Comparison of ENCODE assay signal across 23 cellular contexts in the genomic region with DNA sequence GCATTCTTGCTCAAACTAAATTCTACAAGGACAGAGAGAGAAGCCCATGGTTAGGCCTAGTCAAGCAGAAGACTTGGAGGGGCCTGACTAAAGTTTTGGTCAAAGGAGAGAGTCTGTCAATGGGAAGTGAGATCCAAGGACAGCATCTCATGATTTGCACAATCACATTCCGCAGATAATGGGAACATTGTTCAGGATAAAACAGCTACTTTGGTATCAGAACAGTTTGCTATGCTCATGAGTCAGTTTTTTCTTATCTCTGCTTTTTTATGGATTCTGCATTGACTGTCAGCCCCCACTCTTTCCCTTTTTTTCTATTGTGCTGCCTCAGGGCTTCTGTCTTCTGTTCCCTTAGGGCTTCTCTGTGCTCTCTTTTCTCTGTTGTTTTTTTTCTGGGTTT. TPM values are rescaled to one million over a fixed set of nuclear protein-coding genes. Genes with fewer than 3 reads are reported as not detected.
DNase-seq lines count a peak whose midpoint lies in the region; ATAC-seq and TF ChIP-seq lines count a peak whose summit lies in the region.
"Had no signal": no experiment of that assay in that cellular context is flagged by ENCODE, and none has a peak within 500 bp of the region (broad histone marks: within the 10 kb centered on the region; RNA-seq: fewer than 3 reads in every experiment).

No MANE protein-coding gene starts in this region.

- DNase-seq in left ventricle myocardium inferior (no peak), heart right ventricle (no peak), cardiac fibroblast (ENCODE audit: low read depth in 2 of 2) (peak; percentile 2 to 59), medulla oblongata (ENCODE audit: extremely low spot score) (peak; percentile 42), testis (peak; percentile 30), NCI-H1436 treated with DMSO at 0.1 percent for 48 hours (lab: John Stamatoyannopoulos, UW) (no peak), SW 1271 (lab: John Stamatoyannopoulos, UW) (no peak), C1 segment of cervical spinal cord (lab: John Stamatoyannopoulos, UW) (no peak)
- DNase-seq: 8988T; activated CD4-positive, alpha-beta T cell treated with anti-CD3 and anti-CD28 coated beads, Interleukin-2, amount 10 ng/mL, durations not matched to agents 24 days and 14 days; activated CD8-positive, alpha-beta memory T cell treated with anti-CD3 and anti-CD28 coated beads, Interleukin-2, amount 10 ng/mL, durations not matched to agents 7 days and 5 days; activated naive CD4-positive, alpha-beta T cell treated with anti-CD3 and anti-CD28 coated beads for 36 hours; effector CD8-positive, alpha-beta T cell; erythroblast; gastrocnemius medialis; NCI-H2081; NCI-H446; NCI-H82; stimulated activated naive CD8-positive, alpha-beta T cell treated with anti-CD3 and anti-CD28 coated beads, Interleukin-15, Interleukin-2, amounts not matched to agents 100 U/mL and 50 U/mL, for 24 hours had no signal

- 78 to 87% methylated on average over 1 of the region's 1 CpG for WGBS in heart right ventricle, 2 donors
- WGBS in testis, 2 donors, result 46 to 63% methylated on average over 1 of the region's 1 CpG

- H3K27ac ChIP-seq in left ventricle myocardium inferior (replicated peaks) (peak overlapping the region; percentile 28), heart right ventricle (no peak overlapping the region), testis (peak overlapping the region in 1 of 2 donors; percentile 27)
- H3K27ac ChIP-seq: ascending aorta, gastrocnemius medialis, neutrophil, VCaP had no signal

- TF ChIP-seq CTCF in left ventricle myocardium inferior (IDR thresholded peaks at IDR 0.05; ENCODE audit: borderline replicate concordance) (no peak), heart right ventricle (IDR thresholded peaks at IDR 0.05) (no peak), cardiac fibroblast (IDR thresholded peaks at IDR 0.05; ENCODE audit: low read depth, low read length) (no peak), testis (IDR thresholded peaks at IDR 0.05) (no peak)

- TF ChIP-seq POLR2A in testis (IDR thresholded peaks at IDR 0.05), result no peak

- H3K9me3 ChIP-seq in left ventricle myocardium inferior (replicated peaks) (no peaks in the 10 kb centered on the region), heart right ventricle (no peaks in the 10 kb centered on the region), testis (no peaks in the 10 kb centered on the region)
- H3K9me3 ChIP-seq: ascending aorta, gastrocnemius medialis, neutrophil had no signal

- no peak for ATAC-seq in heart right ventricle
- ATAC-seq: activated CD8-positive, alpha-beta memory T cell treated with anti-CD3 and anti-CD28 coated beads, Interleukin-2, amount 10 ng/mL, durations not matched to agents 7 days and 5 days; gastrocnemius medialis; K562; stimulated activated naive CD8-positive, alpha-beta T cell treated with anti-CD3 and anti-CD28 coated beads, Interleukin-15, Interleukin-2, amounts not matched to agents 100 U/mL and 50 U/mL, for 24 hours had no signal

- H3K36me3 ChIP-seq in left ventricle myocardium inferior (no peaks in the 10 kb centered on the region), heart right ventricle (peaks cover 0 to 24% (median 0%) of the 10 kb centered on the region in 9 donors), testis (ENCODE audit: low read depth, missing control alignments) (no peaks in the 10 kb centered on the region)
- H3K36me3 ChIP-seq: neutrophil had no signal

- no peaks in the 10 kb centered on the region for H3K27me3 ChIP-seq in left ventricle myocardium inferior (ENCODE audit: low read depth)
- no peaks in the 10 kb centered on the region for H3K27me3 ChIP-seq in heart right ventricle
- no peaks in the 10 kb centered on the region for H3K27me3 ChIP-seq in testis
- H3K27me3 ChIP-seq: ascending aorta, gastrocnemius medialis, neutrophil had no signal

- intact Hi-C loops in left ventricle myocardium inferior (cut with micrococcal nuclease) (no loop called here), heart right ventricle (cut with DNase I) (loop anchor here in 1 of 10 donors (10.0 kb wide), 1 partner anchor 839 kb away; no protein-coding TSS in a partner anchor), testis (cut with DNase I; ENCODE audit: low total_unique reads) (no loop called here)

- peaks cover 9% of the 10 kb centered on the region for H3K4me1 ChIP-seq in left ventricle myocardium inferior
- H3K4me1 ChIP-seq in heart right ventricle, result peaks cover 0 to 18% (median 7%) of the 10 kb centered on the region in 9 donors
- peaks cover 30% of the 10 kb centered on the region for H3K4me1 ChIP-seq in testis
- H3K4me1 ChIP-seq: ascending aorta, gastrocnemius medialis had no signal

- no peak overlapping the region for H3K4me3 ChIP-seq in left ventricle myocardium inferior
- H3K4me3 ChIP-seq in heart right ventricle, result no peak overlapping the region
- no peak overlapping the region for H3K4me3 ChIP-seq in cardiac fibroblast (replicated peaks in 1 of 2; ENCODE audit: low read depth in 2 of 2, low read length in 2 of 2)
- H3K4me3 ChIP-seq in testis, result no peak overlapping the region
- H3K4me3 ChIP-seq: ascending aorta, gastrocnemius medialis, K562 had no signal

RNA-seq across cellular contexts. Expression of gene AKAP7, which starts 28.6 kb away (rescaled TPM):
- total RNA-seq in left ventricle myocardium inferior (10.9 TPM), heart right ventricle (10 to 100 TPM in 5 of 10 donors, 1 to 10 TPM in 5; 6.7 to 15.4 (median 10.2) TPM), testis (10 to 100 TPM; 29.3 to 32.4 TPM)
- polyA plus RNA-seq in heart right ventricle (1 to 10 TPM; 1.8 to 3.5 TPM), testis (ENCODE audit: insufficient read depth, low read depth, low replicate concordance) (16.5 TPM)

Comparison
In these comparisons a context has a peak if more than half of its experiments do, and no peak if none do; other contexts are left out.
1. DNase-seq: peak in cardiac fibroblast (2 of 2), medulla oblongata (single experiment) and testis (single experiment); none in left ventricle myocardium inferior (single experiment), heart right ventricle (0 of 2), NCI-H1436 treated with DMSO at 0.1 percent for 48 hours (single experiment), SW 1271 (0 of 2) and C1 segment of cervical spinal cord (0 of 14).